10 cellular contexts compared by ENCODE assay signal in genomic region chr20:17896771-17897369, GRCh38.
DNase-seq lines count a peak whose midpoint lies in the region; ATAC-seq and TF ChIP-seq lines count a peak whose summit lies in the region.
"Had no signal": no experiment of that assay in that cellular context is flagged by ENCODE, and none has a peak within 500 bp of the region (broad histone marks: within the 10 kb centered on the region; RNA-seq: fewer than 3 reads in every experiment).

No MANE protein-coding gene starts in this region.

- H3K9ac ChIP-seq in mammary epithelial cell (ENCODE audit: insufficient read depth, low read length): no peak overlapping the region

- H3K4me2 ChIP-seq in mammary epithelial cell (ENCODE audit: insufficient read depth, low read depth, low read length): no peak overlapping the region

- H3K27me3 ChIP-seq in breast epithelium: no peaks in the 10 kb centered on the region
- H3K27me3 ChIP-seq in mammary epithelial cell (ENCODE audit: insufficient read depth, low read length): no peaks in the 10 kb centered on the region
- H3K27me3 ChIP-seq in upper lobe of left lung: no peaks in the 10 kb centered on the region
- H3K27me3 ChIP-seq in tibial artery: no peaks in the 10 kb centered on the region

- POLR2A ChIA-PET in activated CD4-positive, alpha-beta T cell treated with anti-CD3 and anti-CD28 coated beads for 36 hours (lab: Charles Lee): no interaction called here

- CTCF ChIA-PET in mammary epithelial cell (lab: Charles Lee; ENCODE audit: low non-redundant PET): no interaction called here
- CTCF ChIA-PET in activated CD4-positive, alpha-beta T cell treated with anti-CD3 and anti-CD28 coated beads for 36 hours (lab: Charles Lee): interaction anchor here (1.2 to 4.9 kb wide), 6 partner anchors 10 to 397 kb away, joined by 3 to 33 read pairs (median 6); partner anchors contain the start of gene RRBP1

- H3K27me3 Mint-ChIP-seq in activated CD4-positive, alpha-beta T cell treated with anti-CD3 and anti-CD28 coated beads for 36 hours: peaks cover 23% of the 10 kb centered on the region

- H3K9me3 Mint-ChIP-seq in activated CD4-positive, alpha-beta T cell treated with anti-CD3 and anti-CD28 coated beads for 36 hours (ENCODE audit: low read depth): no peaks in the 10 kb centered on the region
- H3K9me3 Mint-ChIP-seq: activated CD4-positive, alpha-beta memory T cell treated with anti-CD3 and anti-CD28 coated beads for 36 hours had no signal

- TF ChIP-seq POLR2A in breast epithelium (IDR thresholded peaks at IDR 0.05): no peak
- TF ChIP-seq POLR2A in upper lobe of left lung (IDR thresholded peaks at IDR 0.05): no peak

- H3K4me3 ChIP-seq in breast epithelium (no peak overlapping the region), mammary epithelial cell (replicated peaks in 1 of 3; ENCODE audit: insufficient read depth in 1 of 3, low read depth in 2 of 3, low read length in 3 of 3) (no peak overlapping the region), upper lobe of left lung (no peak overlapping the region), tibial artery (no peak overlapping the region)

- no peaks in the 10 kb centered on the region for H3K36me3 Mint-ChIP-seq in activated CD4-positive, alpha-beta T cell treated with anti-CD3 and anti-CD28 coated beads for 36 hours (ENCODE audit: low read depth)
- H3K36me3 Mint-ChIP-seq: activated CD4-positive, alpha-beta memory T cell treated with anti-CD3 and anti-CD28 coated beads for 36 hours had no signal

- H3K4me1 Mint-ChIP-seq in activated CD4-positive, alpha-beta T cell treated with anti-CD3 and anti-CD28 coated beads for 36 hours: peaks cover 17% of the 10 kb centered on the region

- no peak overlapping the region for H3K4me3 Mint-ChIP-seq in activated CD4-positive, alpha-beta T cell treated with anti-CD3 and anti-CD28 coated beads for 36 hours
- H3K4me3 Mint-ChIP-seq: activated CD4-positive, alpha-beta memory T cell treated with anti-CD3 and anti-CD28 coated beads for 36 hours had no signal

- no peaks in the 10 kb centered on the region for H3K9me3 ChIP-seq in breast epithelium
- H3K9me3 ChIP-seq in mammary epithelial cell (replicated peaks; ENCODE audit: insufficient read depth, low read length): no peaks in the 10 kb centered on the region
- H3K9me3 ChIP-seq in upper lobe of left lung: no peaks in the 10 kb centered on the region
- no peaks in the 10 kb centered on the region for H3K9me3 ChIP-seq in tibial artery

- H3K79me2 ChIP-seq in mammary epithelial cell (ENCODE audit: insufficient read depth, low read length): no peaks in the 10 kb centered on the region

- H3K36me3 ChIP-seq in breast epithelium (no peaks in the 10 kb centered on the region), mammary epithelial cell (ENCODE audit: insufficient read depth, low read length) (no peaks in the 10 kb centered on the region), upper lobe of left lung (no peaks in the 10 kb centered on the region), tibial artery (no peaks in the 10 kb centered on the region)

- no peak for TF ChIP-seq CTCF in breast epithelium (IDR thresholded peaks at IDR 0.05)
- TF ChIP-seq CTCF in mammary epithelial cell (conservative IDR thresholded peaks at IDR 0.05 in 1 of 2, IDR thresholded peaks at IDR 0.05 in 1 of 2; ENCODE audit: extremely low read depth in 1 of 2, insufficient read depth in 1 of 2, low read depth in 1 of 2, low read length in 2 of 2): no peak
- TF ChIP-seq CTCF in upper lobe of left lung (IDR thresholded peaks at IDR 0.05): no peak
- TF ChIP-seq CTCF in tibial artery (IDR thresholded peaks at IDR 0.05): no peak

- 93% methylated on average over 3 of the region's 3 CpGs for WGBS in mammary epithelial cell (ENCODE audit: low coverage, missing lambda C conversion rate)
- WGBS in upper lobe of left lung, 2 donors: 74 to 77% methylated on average over 2 to 3 of the region's 3 CpGs

- no TSS peak for BruUV-seq in mammary epithelial cell (replicated peaks; lab: Mats Ljungman, UMichigan)

- dilution Hi-C loops in mammary epithelial cell (cut with HindIII; ENCODE audit: low sequenced_read_pairs): no loop called here

- in situ Hi-C loops in mammary epithelial cell (cut with MboI; ENCODE audit: low sequenced_read_pairs in 2 of 2): loop anchor here in 1 of 2 donors (25.0 kb wide), 1 partner anchor 210 kb away; the partner anchor contains the start of genes BANF2 and RRBP1

- ATAC-seq in HG03558 (IDR thresholded peaks at IDR 0.05; ENCODE audit: extremely low read depth, unreplicated experiment) (peak; percentile 32), left colon (peak; percentile 39), upper lobe of left lung (ENCODE audit: low FRiP score in 2 of 2) (no peak), esophagus mucosa (no peak)
- ATAC-seq in activated CD4-positive, alpha-beta T cell treated with anti-CD3 and anti-CD28 coated beads for 36 hours: no peak

- DNase-seq in breast epithelium (ENCODE audit: low spot score in 2 of 2) (no peak), mammary epithelial cell (no peak), left colon (no peak), upper lobe of left lung (no peak), tibial artery (no peak)
- DNase-seq in activated CD4-positive, alpha-beta T cell treated with anti-CD3 and anti-CD28 coated beads for 36 hours: no peak
- DNase-seq: activated CD4-positive, alpha-beta memory T cell treated with anti-CD3 and anti-CD28 coated beads for 36 hours; NCI-H1694 treated with DMSO at 0.1 percent for 48 hours had no signal

- no peak for TF ChIP-seq EP300 in upper lobe of left lung (IDR thresholded peaks at IDR 0.05)

- no peak overlapping the region for H2AFZ ChIP-seq in mammary epithelial cell (ENCODE audit: low read depth, low read length)

- no peaks in the 10 kb centered on the region for H3K4me1 ChIP-seq in breast epithelium
- peaks cover 34% of the 10 kb centered on the region for H3K4me1 ChIP-seq in mammary epithelial cell (ENCODE audit: insufficient read depth, low read length)
- peaks cover 11 to 23% (median 19%) of the 10 kb centered on the region in 4 donors for H3K4me1 ChIP-seq in upper lobe of left lung
- peaks cover 0 to 37% (median 15%) of the 10 kb centered on the region in 4 donors for H3K4me1 ChIP-seq in tibial artery

- intact Hi-C loops in breast epithelium (cut with DNase I; ENCODE audit: low total_unique reads): loop anchor here (1.0 to 10.0 kb wide), 2 partner anchors 11 to 212 kb away; partner anchors contain the start of gene RRBP1
- intact Hi-C loops in mammary epithelial cell (cut with micrococcal nuclease): loop anchor here (2.0 to 5.0 kb wide), 4 partner anchors 46 to 1095 kb away; no protein-coding TSS in a partner anchor
- intact Hi-C loops in left colon (cut with DNase I, micrococcal nuclease): loop anchor here (5.0 to 10.0 kb wide), 2 partner anchors 215 to 392 kb away; partner anchors contain the start of gene RRBP1 (in 1 of the 2)
- intact Hi-C loops in activated CD4-positive, alpha-beta T cell treated with anti-CD3 and anti-CD28 coated beads for 36 hours (cut with DNase I, micrococcal nuclease): loop anchor here (5.0 to 10.0 kb wide), 2 partner anchors 98 to 1095 kb away; no protein-coding TSS in a partner anchor
- intact Hi-C loops in tibial artery (cut with DNase I; ENCODE audit: low total_unique reads): loop anchor here (5.0 to 10.0 kb wide), 3 partner anchors 102 to 395 kb away; partner anchors contain the start of gene RRBP1

- H4K20me1 ChIP-seq in mammary epithelial cell (ENCODE audit: insufficient read depth, low read length): no peaks in the 10 kb centered on the region

- H3K27ac ChIP-seq in breast epithelium: peak overlapping the region; percentile 50 to 89
- H3K27ac ChIP-seq in mammary epithelial cell (ENCODE audit: insufficient read depth, low read depth, low read length): no peak overlapping the region
- peak overlapping the region; percentile 54 to 81 (median 64) for H3K27ac ChIP-seq in upper lobe of left lung
- H3K27ac ChIP-seq in tibial artery: peak overlapping the region in 1 of 2 donors; percentile 62

- no peak overlapping the region for H3K27ac Mint-ChIP-seq in activated CD4-positive, alpha-beta T cell treated with anti-CD3 and anti-CD28 coated beads for 36 hours
- H3K27ac Mint-ChIP-seq: activated CD4-positive, alpha-beta memory T cell treated with anti-CD3 and anti-CD28 coated beads for 36 hours had no signal

Comparison
In these comparisons a context has a peak if more than half of its experiments do, and no peak if none do; other contexts are left out.
1. ATAC-seq: peak in HG03558 (single experiment) and left colon (single experiment); none in upper lobe of left lung (0 of 2), activated CD4-positive, alpha-beta T cell treated with anti-CD3 and anti-CD28 coated beads for 36 hours (single experiment) and esophagus mucosa (single experiment).